9 cellular contexts compared by ENCODE assay signal in the genomic region with DNA sequence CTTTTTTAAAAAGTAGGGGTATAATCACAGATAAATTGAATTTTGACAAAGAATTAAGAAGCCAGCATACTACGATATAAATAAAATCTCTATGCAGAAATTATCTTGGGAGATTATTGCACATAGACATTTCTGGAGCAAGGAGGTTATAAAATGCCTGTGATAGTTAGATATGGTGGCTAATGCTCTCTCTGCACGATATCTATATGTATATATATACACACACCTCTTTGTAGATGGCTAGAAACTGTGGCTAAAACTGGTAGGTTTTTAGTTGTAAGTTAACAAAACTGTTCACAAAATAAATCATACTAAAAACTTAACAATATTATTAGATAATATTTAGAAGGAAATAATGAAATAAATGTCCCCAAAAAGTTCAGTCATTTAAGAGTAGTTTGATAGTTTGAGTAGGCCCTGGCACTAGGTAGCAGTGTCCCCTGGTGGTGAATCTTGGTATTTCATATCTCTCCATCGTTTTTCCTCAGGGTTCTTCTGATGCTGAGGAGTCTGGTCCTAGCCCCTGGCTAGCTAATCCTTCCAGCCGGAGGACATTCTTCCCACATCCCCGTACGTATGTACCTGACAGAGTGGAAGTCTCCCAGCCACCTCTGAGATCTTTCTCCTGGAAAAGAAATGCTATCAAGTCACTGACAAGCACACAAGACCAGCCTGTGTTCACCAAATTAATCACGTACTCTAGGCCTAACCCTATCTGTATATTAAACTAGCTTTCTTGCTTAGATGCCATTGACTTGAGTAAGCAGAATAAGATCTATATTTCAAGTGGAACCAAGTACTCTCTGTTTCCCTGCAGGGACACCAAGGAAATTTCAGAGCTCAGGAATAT. TPM values are rescaled to one million over a fixed set of nuclear protein-coding genes. Genes with fewer than 3 reads are reported as not detected.
DNase-seq lines count a peak whose midpoint lies in the region; ATAC-seq and TF ChIP-seq lines count a peak whose summit lies in the region.
"Had no signal": no experiment of that assay in that cellular context is flagged by ENCODE, and none has a peak within 500 bp of the region (broad histone marks: within the 10 kb centered on the region; RNA-seq: fewer than 3 reads in every experiment).

No MANE protein-coding gene starts in this region.

- H3K9me3 ChIP-seq in Loucy (ENCODE audit: insufficient read depth, low read depth, low read length) (no peaks in the 10 kb centered on the region; the same call in 1 of the 2 replicates), right atrium auricular region (no peaks in the 10 kb centered on the region), smooth muscle cell (replicated peaks; ENCODE audit: low read depth) (no peaks in the 10 kb centered on the region)

- H3K9ac ChIP-seq in Loucy (ENCODE audit: low read depth, low read length, poor library complexity, severe bottlenecking) (no peak overlapping the region), smooth muscle cell (ENCODE audit: low read depth) (no peak overlapping the region)

- H3K4me1 ChIP-seq in Loucy (ENCODE audit: insufficient read depth, low read length, poor library complexity, severe bottlenecking) (no peaks in the 10 kb centered on the region), right atrium auricular region (peaks cover 0 to 10% of the 10 kb centered on the region in 2 donors), smooth muscle cell (ENCODE audit: low read depth) (no peaks in the 10 kb centered on the region)

- H3K9me3 Mint-ChIP-seq in activated CD4-positive, alpha-beta memory T cell treated with anti-CD3 and anti-CD28 coated beads, Interleukin-2, amount 10 ng/mL, durations not matched to agents 7 days and 5 days = peaks cover 2% of the 10 kb centered on the region
- H3K9me3 Mint-ChIP-seq: dendritic cell treated with granulocyte-macrophage colony-stimulating factor and Interleukin-4, amounts not matched to agents 40 ng/mL and 50 ng/mL, for 4 days had no signal

- H3K27ac ChIP-seq in right atrium auricular region (no peak overlapping the region), smooth muscle cell (ENCODE audit: low read depth) (no peak overlapping the region)

- no peak overlapping the region for H3K4me2 ChIP-seq in Loucy (ENCODE audit: low read depth, low read length, poor library complexity, severe bottlenecking)
- no peak overlapping the region for H3K4me2 ChIP-seq in smooth muscle cell

- CTCF ChIA-PET in activated CD4-positive, alpha-beta memory T cell treated with anti-CD3 and anti-CD28 coated beads, Interleukin-2, amount 10 ng/mL, durations not matched to agents 7 days and 5 days (lab: Charles Lee) = interaction anchor here (0.9 to 2.6 kb wide), 3 partner anchors 14 to 198 kb away, joined by 3 to 5 read pairs (median 4); a partner anchor contains a TSS

- POLR2A ChIA-PET in activated CD4-positive, alpha-beta memory T cell treated with anti-CD3 and anti-CD28 coated beads, Interleukin-2, amount 10 ng/mL, durations not matched to agents 7 days and 5 days (lab: Charles Lee) = no interaction called here

- H4K20me1 ChIP-seq in Loucy (ENCODE audit: insufficient read depth, low read length, poor library complexity, severe bottlenecking) = no peaks in the 10 kb centered on the region
- no peaks in the 10 kb centered on the region for H4K20me1 ChIP-seq in smooth muscle cell (ENCODE audit: low read depth)

- H3K27me3 ChIP-seq in Loucy (ENCODE audit: insufficient read depth, low read length, poor library complexity, severe bottlenecking) (no peaks in the 10 kb centered on the region), right atrium auricular region (no peaks in the 10 kb centered on the region), smooth muscle cell (ENCODE audit: low read depth) (no peaks in the 10 kb centered on the region)

- intact Hi-C loops in cardiac septum (cut with DNase I) (no loop called here), left ventricle myocardium superior (cut with micrococcal nuclease) (no loop called here)

- H2AFZ ChIP-seq in Loucy (ENCODE audit: low read length) = no peak overlapping the region
- no peak overlapping the region for H2AFZ ChIP-seq in smooth muscle cell (ENCODE audit: low read depth)

- H3K36me3 ChIP-seq in Loucy (ENCODE audit: insufficient read depth, low read length) (no peaks in the 10 kb centered on the region), right atrium auricular region (no peaks in the 10 kb centered on the region), smooth muscle cell (ENCODE audit: low read depth) (no peaks in the 10 kb centered on the region)

- no peaks in the 10 kb centered on the region for H3F3A ChIP-seq in Loucy (ENCODE audit: low read depth)
- no peaks in the 10 kb centered on the region for H3F3A ChIP-seq in smooth muscle cell (ENCODE audit: low read depth)

- peaks cover 9% of the 10 kb centered on the region for H3K4me1 Mint-ChIP-seq in activated CD4-positive, alpha-beta memory T cell treated with anti-CD3 and anti-CD28 coated beads, Interleukin-2, amount 10 ng/mL, durations not matched to agents 7 days and 5 days

- TF ChIP-seq CTCF in Loucy (conservative IDR thresholded peaks at IDR 0.05; ENCODE audit: low read length) (peak; percentile 77), right atrium auricular region (IDR thresholded peaks at IDR 0.05) (peak; percentile 84 to 87), smooth muscle cell (IDR thresholded peaks at IDR 0.05; ENCODE audit: borderline replicate concordance, insufficient read depth, poor library complexity, severe bottlenecking) (peak; percentile 86)

- H3K36me3 Mint-ChIP-seq in activated CD4-positive, alpha-beta memory T cell treated with anti-CD3 and anti-CD28 coated beads, Interleukin-2, amount 10 ng/mL, durations not matched to agents 7 days and 5 days (ENCODE audit: low read depth) = no peaks in the 10 kb centered on the region

- 57% methylated on average over 7 of the region's 7 CpGs for WGBS in smooth muscle cell (ENCODE audit: low lambda C conversion rate)

- no peaks in the 10 kb centered on the region for H3K9me2 ChIP-seq in Loucy (replicated peaks; ENCODE audit: low read depth, low read length)

- H3K4me3 Mint-ChIP-seq in activated CD4-positive, alpha-beta memory T cell treated with anti-CD3 and anti-CD28 coated beads, Interleukin-2, amount 10 ng/mL, durations not matched to agents 7 days and 5 days = no peak overlapping the region
- H3K4me3 Mint-ChIP-seq: dendritic cell treated with granulocyte-macrophage colony-stimulating factor and Interleukin-4, amounts not matched to agents 40 ng/mL and 50 ng/mL, for 4 days had no signal

- peak; percentile 10 for DNase-seq in cardiac septum (ENCODE audit: low spot score)
- DNase-seq in left ventricle myocardium superior = no peak
- DNase-seq in activated CD4-positive, alpha-beta memory T cell treated with anti-CD3 and anti-CD28 coated beads, Interleukin-2, amount 10 ng/mL, durations not matched to agents 7 days and 5 days = peak; percentile 21
- no peak for DNase-seq in right atrium auricular region (ENCODE audit: low spot score)
- no peak for DNase-seq in smooth muscle cell (lab: John Stamatoyannopoulos, UW; ENCODE audit: unreplicated experiment)
- DNase-seq in NCI-H1436 treated with DMSO at 0.1 percent for 48 hours (lab: John Stamatoyannopoulos, UW) = no peak
- DNase-seq in stimulated activated naive CD4-positive, alpha-beta T cell treated with Interleukin-2 at 50 U/mL for 16 hours (lab: John Stamatoyannopoulos, UW) = no peak

- no peak for ATAC-seq in left ventricle myocardium superior

- H3K27me3 Mint-ChIP-seq in activated CD4-positive, alpha-beta memory T cell treated with anti-CD3 and anti-CD28 coated beads, Interleukin-2, amount 10 ng/mL, durations not matched to agents 7 days and 5 days = peaks cover 2% of the 10 kb centered on the region

- H3K4me3 ChIP-seq in Loucy (ENCODE audit: low read length, poor library complexity, severe bottlenecking) (no peak overlapping the region), right atrium auricular region (no peak overlapping the region), smooth muscle cell (no peak overlapping the region)

- no peaks in the 10 kb centered on the region for H3K79me2 ChIP-seq in Loucy (ENCODE audit: insufficient read depth, low read length)
- H3K79me2 ChIP-seq in smooth muscle cell (ENCODE audit: low read depth) = no peaks in the 10 kb centered on the region

- no peak overlapping the region for H3K27ac Mint-ChIP-seq in activated CD4-positive, alpha-beta memory T cell treated with anti-CD3 and anti-CD28 coated beads, Interleukin-2, amount 10 ng/mL, durations not matched to agents 7 days and 5 days
- H3K27ac Mint-ChIP-seq: dendritic cell treated with granulocyte-macrophage colony-stimulating factor and Interleukin-4, amounts not matched to agents 40 ng/mL and 50 ng/mL, for 4 days had no signal

RNA-seq across cellular contexts. Expression of a gene that starts 32.2 kb away (rescaled TPM):
- total RNA-seq in cardiac septum = 1.4 TPM
- total RNA-seq in left ventricle myocardium superior = 4.6 TPM
- not detected for total RNA-seq in activated CD4-positive, alpha-beta memory T cell treated with anti-CD3 and anti-CD28 coated beads, Interleukin-2, amount 10 ng/mL, durations not matched to agents 7 days and 5 days
- total RNA-seq in right atrium auricular region = 1 to 10 TPM in 1 of 2 donors, under 1 TPM in 1; 0.86 to 1.1 TPM
- 3.5 and 4.8 TPM in 2 replicates for total RNA-seq in smooth muscle cell
- polyA plus RNA-seq in smooth muscle cell = 2.4 and 5.2 TPM in 2 replicates

RNA-seq across cellular contexts. Expression of a gene that starts 35.3 kb away (rescaled TPM):
- total RNA-seq in cardiac septum (1.3 TPM), left ventricle myocardium superior (0.52 TPM), right atrium auricular region (not detected), smooth muscle cell (not detected in 2 replicates)
- not detected for total RNA-seq in activated CD4-positive, alpha-beta memory T cell treated with anti-CD3 and anti-CD28 coated beads, Interleukin-2, amount 10 ng/mL, durations not matched to agents 7 days and 5 days
- polyA plus RNA-seq in smooth muscle cell = not detected in 2 replicates

Comparison
In these comparisons a context has a peak if more than half of its experiments do, and no peak if none do; other contexts are left out.
1. DNase-seq: peak in cardiac septum (single experiment) and activated CD4-positive, alpha-beta memory T cell treated with anti-CD3 and anti-CD28 coated beads, Interleukin-2, amount 10 ng/mL, durations not matched to agents 7 days and 5 days (single experiment); none in left ventricle myocardium superior (single experiment), right atrium auricular region (single experiment), smooth muscle cell (single experiment), NCI-H1436 treated with DMSO at 0.1 percent for 48 hours (single experiment) and stimulated activated naive CD4-positive, alpha-beta T cell treated with Interleukin-2 at 50 U/mL for 16 hours (single experiment).
2. Peak in every context shown above with its lines, with median percentiles within 50 percentile points of each other: CTCF ChIP-seq.